In genomic region chr17:10357768-10358167, GRCh38 we compare ENCODE assay signal across 11 cellular contexts. TPM values are rescaled to one million over a fixed set of nuclear protein-coding genes. Genes with fewer than 3 reads are reported as not detected.
DNase-seq lines count a peak whose midpoint lies in the region; ATAC-seq and TF ChIP-seq lines count a peak whose summit lies in the region.
"Had no signal": no experiment of that assay in that cellular context is flagged by ENCODE, and none has a peak within 500 bp of the region (broad histone marks: within the 10 kb centered on the region; RNA-seq: fewer than 3 reads in every experiment).

No MANE protein-coding gene starts in this region.

- no peak for TF ChIP-seq EP300 in suprapubic skin (IDR thresholded peaks at IDR 0.05)

- TF ChIP-seq CTCF in GM10248 (IDR thresholded peaks at IDR 0.05; ENCODE audit: control extremely low read depth, extremely low read depth, low read depth, missing control alignments) (peak; percentile 50), body of pancreas (IDR thresholded peaks at IDR 0.05) (peak in 6 of 7 experiments; percentile 23 to 37 (median 30)), prostate gland (IDR thresholded peaks at IDR 0.05) (peak in 3 of 4 experiments; percentile 15 to 29 (median 22)), suprapubic skin (IDR thresholded peaks at IDR 0.05) (no peak)

- H3K9me3 ChIP-seq in body of pancreas (no peaks in the 10 kb centered on the region), prostate gland (no peaks in the 10 kb centered on the region), suprapubic skin (no peaks in the 10 kb centered on the region)

- H3K4me3 ChIP-seq in body of pancreas (no peak overlapping the region), prostate gland (no peak overlapping the region), suprapubic skin (no peak overlapping the region)

- ATAC-seq in body of pancreas = no peak
- no peak for ATAC-seq in HG02973 (IDR thresholded peaks at IDR 0.05; ENCODE audit: unreplicated experiment)
- ATAC-seq: Right ventricle myocardium inferior had no signal

- H3K36me3 ChIP-seq in body of pancreas (replicated peaks in 1 of 2; ENCODE audit: insufficient read depth in 1 of 2, low read depth in 2 of 2) = no peaks in the 10 kb centered on the region
- no peaks in the 10 kb centered on the region for H3K36me3 ChIP-seq in prostate gland
- no peaks in the 10 kb centered on the region for H3K36me3 ChIP-seq in suprapubic skin

- TF ChIP-seq POLR2A in body of pancreas (IDR thresholded peaks at IDR 0.05) = no peak
- TF ChIP-seq POLR2A in prostate gland (IDR thresholded peaks at IDR 0.05) = no peak
- TF ChIP-seq POLR2A in suprapubic skin (IDR thresholded peaks at IDR 0.05) = no peak

- H3K27me3 ChIP-seq in body of pancreas (no peaks in the 10 kb centered on the region), prostate gland (replicated peaks; ENCODE audit: insufficient read depth) (no peaks in the 10 kb centered on the region), suprapubic skin (no peaks in the 10 kb centered on the region)

- POLR2A ChIA-PET in GM10248 (lab: Yijun Ruan, JAX) = no interaction called here

- DNase-seq in GM10248 (ENCODE audit: extremely low spot score) = peak; percentile 50
- DNase-seq in HuH-7 (ENCODE audit: low spot score) = peak; percentile 9
- peak in 2 of 4 donors; percentile 12 to 44 for DNase-seq in body of pancreas
- no peak for DNase-seq in prostate gland (ENCODE audit: low spot score)
- no peak for DNase-seq in NCI-H524 treated with DMSO at 0.1 percent for 48 hours (lab: John Stamatoyannopoulos, UW)
- DNase-seq in SW 1271 (lab: John Stamatoyannopoulos, UW) = no peak
- no peak for DNase-seq in suprapubic skin (ENCODE audit: low spot score in 2 of 2)

- intact Hi-C loops in body of pancreas (cut with DNase I) = no loop called here
- intact Hi-C loops in prostate gland (cut with DNase I) = no loop called here

- 5 to 12% methylated on average over 4 of the region's 4 CpGs for WGBS in body of pancreas, 2 donors
- 18% methylated on average over 4 of the region's 4 CpGs for WGBS in prostate gland
- WGBS in suprapubic skin = 30% methylated on average over 4 of the region's 4 CpGs

- CTCF ChIA-PET in GM10248 (lab: Yijun Ruan, JAX) = interaction anchor here (1.2 to 1.7 kb wide), 2 partner anchors 29 to 61 kb away, joined by 4 to 6 read pairs; no protein-coding TSS in a partner anchor

- H3K27ac ChIP-seq in body of pancreas = no peak overlapping the region
- no peak overlapping the region for H3K27ac ChIP-seq in prostate gland
- no peak overlapping the region for H3K27ac ChIP-seq in suprapubic skin

- H3K4me1 ChIP-seq in body of pancreas = no peaks in the 10 kb centered on the region
- no peaks in the 10 kb centered on the region for H3K4me1 ChIP-seq in prostate gland (replicated peaks)
- no peaks in the 10 kb centered on the region for H3K4me1 ChIP-seq in suprapubic skin

RNA-seq across cellular contexts. Expression of gene MYH13, which starts 15.0 kb away (rescaled TPM):
- total RNA-seq in body of pancreas (not detected), prostate gland (under 1 TPM in 1 of 2 donors, not detected in 1; 0.28 TPM), suprapubic skin (not detected)
- total RNA-seq: cerebellum, Right ventricle myocardium inferior, subcutaneous adipose tissue had no signal

Comparison
In these comparisons a context has a peak if more than half of its experiments do, and no peak if none do; other contexts are left out.
1. DNase-seq: peak in GM10248 (single experiment) and HuH-7 (single experiment); none in prostate gland (single experiment), NCI-H524 treated with DMSO at 0.1 percent for 48 hours (single experiment), SW 1271 (0 of 2) and suprapubic skin (0 of 2).
2. CTCF ChIP-seq: peak in GM10248 (single experiment), body of pancreas (6 of 7) and prostate gland (3 of 4); none in suprapubic skin (0 of 2).